ENCODE assay signal across 8 cellular contexts in the genomic region with DNA sequence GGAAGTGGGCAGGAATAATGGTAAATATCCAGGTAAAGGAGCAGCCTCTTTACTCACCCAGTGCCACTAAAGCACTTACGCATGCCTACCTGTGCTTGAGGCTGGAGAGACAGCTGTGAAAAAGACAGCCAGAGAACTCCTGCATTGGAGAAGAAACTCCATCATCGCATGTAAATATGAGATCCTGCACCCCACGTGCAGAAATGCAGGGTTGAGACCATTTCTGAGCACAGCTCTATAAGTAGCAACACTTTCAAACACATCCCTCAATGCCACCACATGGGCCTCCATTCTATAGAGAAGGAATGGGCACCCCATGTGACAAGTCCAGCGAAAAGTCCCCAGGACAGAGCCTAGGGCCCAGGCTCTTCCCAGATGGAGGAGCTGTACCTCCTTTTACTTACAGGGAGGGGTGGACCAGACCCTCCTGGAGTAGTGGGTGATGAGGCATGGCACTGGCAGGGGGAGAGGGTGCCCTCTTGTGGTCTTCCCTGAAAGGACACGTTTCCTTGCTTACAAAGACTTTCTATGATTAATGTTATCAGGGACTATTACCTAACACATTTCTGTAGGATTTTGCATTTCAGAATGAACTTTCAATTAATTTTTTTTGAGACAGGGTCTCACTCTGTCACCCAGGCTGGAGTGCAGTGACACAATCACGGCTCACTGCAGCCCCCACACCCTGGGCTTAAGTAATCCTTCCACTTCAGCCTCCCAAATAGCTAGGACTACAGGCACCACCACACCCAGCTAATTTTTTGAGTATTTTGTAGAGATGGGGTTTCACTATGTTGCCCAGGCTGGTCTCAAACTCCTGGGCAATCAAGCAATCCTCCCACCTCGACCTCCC. TPM values are rescaled to one million over a fixed set of nuclear protein-coding genes. Genes with fewer than 3 reads are reported as not detected.
DNase-seq lines count a peak whose midpoint lies in the region; ATAC-seq, FAIRE-seq and TF ChIP-seq lines count a peak whose summit lies in the region.

No MANE protein-coding gene starts in this region.

- peaks cover 14% of the 10 kb centered on the region for H3K4me1 Mint-ChIP-seq in stimulated activated naive CD8-positive, alpha-beta T cell treated with anti-CD3 and anti-CD28 coated beads, Interleukin-15, amount 100 ng/mL, for 72 hours

- H3K4me1 ChIP-seq in A549 (peaks cover 13% of the 10 kb centered on the region), muscle layer of colon (ENCODE audit: insufficient read depth, low read length) (peaks cover 25% of the 10 kb centered on the region)
- no peaks in the 10 kb centered on the region for H3K4me1 ChIP-seq in effector memory CD4-positive, alpha-beta T cell (ENCODE audit: control insufficient read depth, insufficient read depth, low read length, poor library complexity, severe bottlenecking)

- no peak for FAIRE-seq in A549 (lab: Jason Lieb, UNC)
- peak; percentile 62 for FAIRE-seq in GM12891 (lab: Jason Lieb, UNC)

- no peaks in the 10 kb centered on the region for H3K36me3 ChIP-seq in effector memory CD4-positive, alpha-beta T cell (ENCODE audit: control insufficient read depth, insufficient read depth, low read length)
- H3K36me3 ChIP-seq in muscle layer of colon (ENCODE audit: insufficient read depth, low read length), result peaks cover 16% of the 10 kb centered on the region

- H3K4me2 ChIP-seq in A549, result no peak overlapping the region

- no peak for TF ChIP-seq EP300 in A549 (IDR thresholded peaks at IDR 0.05)

- POLR2A ChIA-PET in A549 (lab: Yijun Ruan, JAX), result interaction anchor here (0.7 kb wide), 1 partner anchor 30 kb away, joined by 3 read pairs; no protein-coding TSS in a partner anchor

- TF ChIP-seq CTCF in A549 (IDR thresholded peaks at IDR 0.05), result peak; percentile 86

- no peak overlapping the region for H3K9ac ChIP-seq in muscle layer of colon (ENCODE audit: low read length)

- no peaks in the 10 kb centered on the region for H3K9me3 Mint-ChIP-seq in stimulated activated naive CD8-positive, alpha-beta T cell treated with anti-CD3 and anti-CD28 coated beads, Interleukin-15, amount 100 ng/mL, for 72 hours

- peak; percentile 74 for TF ChIP-seq RAD21 in A549 (conservative IDR thresholded peaks at IDR 0.05 in 1 of 2, IDR thresholded peaks at IDR 0.05 in 1 of 2)

- H3K27me3 ChIP-seq in effector memory CD4-positive, alpha-beta T cell (replicated peaks; ENCODE audit: control insufficient read depth, insufficient read depth, low read length, poor library complexity, severe bottlenecking), result no peaks in the 10 kb centered on the region
- no peaks in the 10 kb centered on the region for H3K27me3 ChIP-seq in muscle layer of colon (ENCODE audit: control insufficient read depth in 1 of 2, insufficient read depth in 2 of 2, low read length in 2 of 2)

- TF ChIP-seq POLR2A in A549 (IDR thresholded peaks at IDR 0.05; ENCODE audit: low read length) (no peak), GM12891 (IDR thresholded peaks at IDR 0.05; ENCODE audit: low read depth, low read length) (no peak)

- peak; percentile 56 to 72 for ATAC-seq in A549
- peak; percentile 37 for ATAC-seq in stimulated activated naive CD8-positive, alpha-beta T cell treated with anti-CD3 and anti-CD28 coated beads, Interleukin-15, amount 100 ng/mL, for 72 hours

- H3K4me3 Mint-ChIP-seq in stimulated activated naive CD8-positive, alpha-beta T cell treated with anti-CD3 and anti-CD28 coated beads, Interleukin-15, amount 100 ng/mL, for 72 hours, result no peak overlapping the region

- WGBS in A549 (ENCODE audit: missing lambda C conversion rate), result 21% methylated on average over 7 of the region's 7 CpGs

- DNase-seq in A549 (ENCODE audit: low read depth in 1 of 2, low spot score in 1 of 2) (peak; percentile 61 to 88), GM12891 (ENCODE audit: insufficient read length, low spot score) (peak; percentile 47), NCI-H460 (ENCODE audit: extremely low read depth, low read depth) (peak; percentile 50), putamen (ENCODE audit: low spot score) (no peak)
- peak; percentile 53 to 54 for DNase-seq in activated CD4-positive, alpha-beta T cell treated with anti-CD3 and anti-CD28 coated beads, Interleukin-2, amount 50 U/mL, for 4 hours
- DNase-seq in effector memory CD4-positive, alpha-beta T cell, result peak in 2 of 3 donors; percentile 12 to 24
- peak; percentile 40 to 43 for DNase-seq in stimulated activated naive CD8-positive, alpha-beta T cell treated with anti-CD3 and anti-CD28 coated beads, Interleukin-15, amount 100 ng/mL, for 72 hours

- H3K27me3 Mint-ChIP-seq in stimulated activated naive CD8-positive, alpha-beta T cell treated with anti-CD3 and anti-CD28 coated beads, Interleukin-15, amount 100 ng/mL, for 72 hours, result no peaks in the 10 kb centered on the region

- CTCF ChIA-PET in A549 (lab: Yijun Ruan, JAX), result interaction anchor here (0.6 to 52.1 kb wide), 46 partner anchors 8 to 187 kb away, joined by 3 to 1709 read pairs (median 4); a partner anchor contains a TSS

- H3K4me3 ChIP-seq in A549 (no peak overlapping the region), muscle layer of colon (ENCODE audit: low read depth in 1 of 2, low read length in 2 of 2) (no peak overlapping the region)
- H3K4me3 ChIP-seq in effector memory CD4-positive, alpha-beta T cell (ENCODE audit: insufficient read depth, low read depth, low read length, poor library complexity, severe bottlenecking), result no peak overlapping the region

- H3K27ac ChIP-seq in A549 (0 out of 6 replicates have a peak overlapping the region, but pooled peaks of 1 of the 2 experiments have one; percentile 9), muscle layer of colon (ENCODE audit: low read depth, low read length) (peak overlapping the region; percentile 73)
- no peak overlapping the region for H3K27ac ChIP-seq in effector memory CD4-positive, alpha-beta T cell (ENCODE audit: insufficient read depth, low read length, poor library complexity, severe bottlenecking)

- H3K9me3 ChIP-seq in A549 (no peaks in the 10 kb centered on the region), muscle layer of colon (ENCODE audit: low read length) (no peaks in the 10 kb centered on the region)
- no peaks in the 10 kb centered on the region for H3K9me3 ChIP-seq in effector memory CD4-positive, alpha-beta T cell (ENCODE audit: control insufficient read depth, low read length)

- no peak overlapping the region for H3K27ac Mint-ChIP-seq in stimulated activated naive CD8-positive, alpha-beta T cell treated with anti-CD3 and anti-CD28 coated beads, Interleukin-15, amount 100 ng/mL, for 72 hours

TF ChIP-seq in A549, 52 proteins besides CTCF, POLR2A, EP300 and RAD21:
- TF ChIP-seq HEYL (CRISPR knock-in tag; IDR thresholded peaks at IDR 0.05) (no peak), SMC3 (IDR thresholded peaks at IDR 0.05) (peak; percentile 81), HOXB5 (CRISPR knock-in tag; IDR thresholded peaks at IDR 0.05) (peak; percentile 69; the same call in 1 of the 2 replicates), NR3C1 (IDR thresholded peaks at IDR 0.05) (no peak), ESRRA (IDR thresholded peaks at IDR 0.05; ENCODE audit: borderline replicate concordance, low read length) (no peak)

TF ChIP-seq in GM12891, 5 proteins besides CTCF, POLR2A, EP300 and RAD21:
- TF ChIP-seq TAF1 (IDR thresholded peaks at IDR 0.05; ENCODE audit: low read depth, low read length), result no peak
TF ChIP-seq in GM12891: peak in this region for 0.

RNA-seq across cellular contexts. Expression of a gene that starts 55.3 kb away (rescaled TPM):
- polyA plus RNA-seq in A549 (2011; rRNA removed) (0.23 and 0.30 TPM in 2 replicates), A549 (2017; fragmentation: RNase III; extraction: RNeasy Plus Mini Kit Qiagen cat#74134 plus additional on column Dnase treatment) (not detected in 3 replicates)
- polyA plus RNA-seq in A549 (2012; cell fraction: cytosol; rRNA removed), result 0.33 and 0.34 TPM in 2 replicates
- polyA plus RNA-seq in A549 (2012; cell fraction: nucleus; rRNA removed), result 0.28 and 0.49 TPM in 2 replicates
- polyA minus RNA-seq in A549 (2011; rRNA and poly(A)+ RNA removed), result not detected in 2 replicates
- not detected for polyA plus RNA-seq in GM12891 (2012; ENCODE audit: low read depth, missing spikeins)
- total RNA-seq in NCI-H460 (2014; rRNA removed; shearing (Covaris generic)), result not detected in 2 replicates
- polyA plus RNA-seq in NCI-H460 (2014; cell fraction: nucleus; rRNA removed), result not detected in 2 replicates
